In the genomic region with DNA sequence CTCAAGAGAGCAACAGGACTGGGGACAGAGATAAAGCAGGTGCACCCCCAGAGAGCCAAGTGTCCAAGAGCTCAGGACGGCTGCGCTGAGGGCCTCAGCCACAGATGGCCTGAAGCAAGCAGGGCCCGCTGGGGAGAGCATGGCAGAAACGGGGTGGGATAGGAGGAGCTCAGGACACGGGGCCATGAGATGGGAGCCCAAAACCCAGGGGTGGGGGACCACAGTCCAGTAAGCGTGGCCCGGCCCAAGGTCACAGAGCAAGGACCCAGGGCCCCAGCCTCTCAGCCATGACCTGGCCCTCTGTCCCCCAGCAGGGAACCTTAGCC, we compare ENCODE assay signal across 1 cellular context.
TF ChIP-seq lines count a peak whose summit lies in the region.

No MANE protein-coding gene starts in this region.

TF ChIP-seq in HCT116, 20 proteins besides CTCF, POLR2A, EP300 and RAD21 (continued from another document):
- TF ChIP-seq, protein P1, sequence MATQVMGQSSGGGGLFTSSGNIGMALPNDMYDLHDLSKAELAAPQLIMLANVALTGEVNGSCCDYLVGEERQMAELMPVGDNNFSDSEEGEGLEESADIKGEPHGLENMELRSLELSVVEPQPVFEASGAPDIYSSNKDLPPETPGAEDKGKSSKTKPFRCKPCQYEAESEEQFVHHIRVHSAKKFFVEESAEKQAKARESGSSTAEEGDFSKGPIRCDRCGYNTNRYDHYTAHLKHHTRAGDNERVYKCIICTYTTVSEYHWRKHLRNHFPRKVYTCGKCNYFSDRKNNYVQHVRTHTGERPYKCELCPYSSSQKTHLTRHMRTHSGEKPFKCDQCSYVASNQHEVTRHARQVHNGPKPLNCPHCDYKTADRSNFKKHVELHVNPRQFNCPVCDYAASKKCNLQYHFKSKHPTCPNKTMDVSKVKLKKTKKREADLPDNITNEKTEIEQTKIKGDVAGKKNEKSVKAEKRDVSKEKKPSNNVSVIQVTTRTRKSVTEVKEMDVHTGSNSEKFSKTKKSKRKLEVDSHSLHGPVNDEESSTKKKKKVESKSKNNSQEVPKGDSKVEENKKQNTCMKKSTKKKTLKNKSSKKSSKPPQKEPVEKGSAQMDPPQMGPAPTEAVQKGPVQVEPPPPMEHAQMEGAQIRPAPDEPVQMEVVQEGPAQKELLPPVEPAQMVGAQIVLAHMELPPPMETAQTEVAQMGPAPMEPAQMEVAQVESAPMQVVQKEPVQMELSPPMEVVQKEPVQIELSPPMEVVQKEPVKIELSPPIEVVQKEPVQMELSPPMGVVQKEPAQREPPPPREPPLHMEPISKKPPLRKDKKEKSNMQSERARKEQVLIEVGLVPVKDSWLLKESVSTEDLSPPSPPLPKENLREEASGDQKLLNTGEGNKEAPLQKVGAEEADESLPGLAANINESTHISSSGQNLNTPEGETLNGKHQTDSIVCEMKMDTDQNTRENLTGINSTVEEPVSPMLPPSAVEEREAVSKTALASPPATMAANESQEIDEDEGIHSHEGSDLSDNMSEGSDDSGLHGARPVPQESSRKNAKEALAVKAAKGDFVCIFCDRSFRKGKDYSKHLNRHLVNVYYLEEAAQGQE (IDR thresholded peaks at IDR 0.05; ENCODE audit: low read depth), result no peak
- TF ChIP-seq POLR2AphosphoS5 (IDR thresholded peaks at IDR 0.05; ENCODE audit: low read depth, low read length) (no peak), SRF (IDR thresholded peaks at IDR 0.05; ENCODE audit: low read depth) (no peak), ZNF274 (IDR thresholded peaks at IDR 0.05; ENCODE audit: low read depth, low read length) (no peak), EZH2 (IDR thresholded peaks at IDR 0.05) (no peak)
- TF ChIP-seq, protein P2, sequence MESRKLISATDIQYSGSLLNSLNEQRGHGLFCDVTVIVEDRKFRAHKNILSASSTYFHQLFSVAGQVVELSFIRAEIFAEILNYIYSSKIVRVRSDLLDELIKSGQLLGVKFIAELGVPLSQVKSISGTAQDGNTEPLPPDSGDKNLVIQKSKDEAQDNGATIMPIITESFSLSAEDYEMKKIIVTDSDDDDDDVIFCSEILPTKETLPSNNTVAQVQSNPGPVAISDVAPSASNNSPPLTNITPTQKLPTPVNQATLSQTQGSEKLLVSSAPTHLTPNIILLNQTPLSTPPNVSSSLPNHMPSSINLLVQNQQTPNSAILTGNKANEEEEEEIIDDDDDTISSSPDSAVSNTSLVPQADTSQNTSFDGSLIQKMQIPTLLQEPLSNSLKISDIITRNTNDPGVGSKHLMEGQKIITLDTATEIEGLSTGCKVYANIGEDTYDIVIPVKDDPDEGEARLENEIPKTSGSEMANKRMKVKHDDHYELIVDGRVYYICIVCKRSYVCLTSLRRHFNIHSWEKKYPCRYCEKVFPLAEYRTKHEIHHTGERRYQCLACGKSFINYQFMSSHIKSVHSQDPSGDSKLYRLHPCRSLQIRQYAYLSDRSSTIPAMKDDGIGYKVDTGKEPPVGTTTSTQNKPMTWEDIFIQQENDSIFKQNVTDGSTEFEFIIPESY (IDR thresholded peaks at IDR 0.05; ENCODE audit: extremely low read depth, insufficient replicate concordance, low read length), result no peak
- TF ChIP-seq, protein P3, sequence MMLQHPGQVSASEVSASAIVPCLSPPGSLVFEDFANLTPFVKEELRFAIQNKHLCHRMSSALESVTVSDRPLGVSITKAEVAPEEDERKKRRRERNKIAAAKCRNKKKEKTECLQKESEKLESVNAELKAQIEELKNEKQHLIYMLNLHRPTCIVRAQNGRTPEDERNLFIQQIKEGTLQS (IDR thresholded peaks at IDR 0.05), result no peak
